In the genomic region with DNA sequence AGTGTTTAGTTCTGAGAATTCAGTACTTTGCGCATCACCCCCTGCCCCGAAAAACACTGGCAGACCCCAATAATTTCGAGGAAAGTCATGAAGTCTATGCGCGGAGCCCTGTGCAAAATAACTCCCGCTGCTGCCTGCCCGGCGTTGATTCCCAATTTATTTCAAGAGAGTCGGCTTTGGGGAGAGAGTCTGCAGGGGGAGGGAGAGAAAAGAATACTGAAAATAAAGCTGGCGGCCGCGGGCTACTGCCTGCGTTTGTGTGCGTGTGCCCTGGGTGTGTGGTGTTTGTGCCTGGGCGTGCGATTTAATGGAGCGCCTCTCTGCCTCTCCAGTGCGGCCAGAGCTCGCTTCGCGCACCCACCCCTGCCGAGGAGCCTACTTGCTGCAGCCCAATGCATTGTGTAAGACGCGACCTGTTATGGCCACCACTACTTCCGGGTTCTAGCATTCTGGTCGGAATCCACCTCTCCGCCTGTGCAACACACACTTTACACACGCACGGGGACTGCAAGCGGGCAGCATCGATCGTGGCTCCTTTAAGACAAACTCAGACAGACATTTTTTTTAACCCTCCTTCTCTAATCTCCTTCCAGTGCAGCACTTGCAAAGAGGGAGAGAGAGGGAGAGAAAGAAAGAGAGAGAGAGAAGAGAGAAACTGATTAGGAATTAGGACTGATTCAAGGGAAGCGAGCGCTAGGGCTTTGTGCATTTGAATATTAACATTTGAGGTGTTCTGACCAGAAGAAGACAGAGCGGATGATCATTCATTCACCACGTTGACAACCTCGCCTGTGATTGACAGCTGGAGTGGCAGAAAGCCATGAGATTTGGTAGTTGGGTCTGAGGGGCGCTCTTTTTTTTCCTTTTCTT, we compare ENCODE assay signal across 1 cellular context.
TF ChIP-seq lines count a peak whose summit lies in the region.

A gene (plus strand): TSS at position 447 of the 870 bp plus-strand sequence. CDS start 732 bp downstream, outside the sequence.

TF ChIP-seq in HepG2, 621 proteins besides CTCF, POLR2A, EP300 and RAD21 (continued from another document and continues in another):
- TF ChIP-seq ISL2 (CRISPR knock-in tag; IDR thresholded peaks at IDR 0.05) (peak; percentile 81; the same call in 1 of the 2 replicates), FOSL1 (CRISPR knock-in tag; IDR thresholded peaks at IDR 0.05; ENCODE audit: borderline replicate concordance) (no peak), HIVEP1 (CRISPR knock-in tag; IDR thresholded peaks at IDR 0.05) (peak; percentile 65; the same call in 1 of the 2 replicates), SSRP1 (CRISPR knock-in tag; IDR thresholded peaks at IDR 0.05) (peak; percentile 68; the same call in 1 of the 2 replicates), SYNCRIP (IDR thresholded peaks at IDR 0.05; ENCODE audit: insufficient read depth, low read depth, low read length) (no peak), ZNF776 (CRISPR knock-in tag; IDR thresholded peaks at IDR 0.05) (no peak), AGO2 (optimal IDR thresholded peaks at IDR 0.05; ENCODE audit: low read depth, low read length) (no peak), RFXAP (CRISPR knock-in tag; IDR thresholded peaks at IDR 0.05; ENCODE audit: borderline replicate concordance) (peak; percentile 88), PRMT3 (CRISPR knock-in tag; IDR thresholded peaks at IDR 0.05; ENCODE audit: borderline replicate concordance, low read depth) (peak; percentile 41; the same call in 1 of the 2 replicates), NFKBIZ (CRISPR knock-in tag; IDR thresholded peaks at IDR 0.05) (peak; percentile 75; the same call in 1 of the 2 replicates), ZNF703 (CRISPR knock-in tag; IDR thresholded peaks at IDR 0.05; ENCODE audit: borderline replicate concordance) (no peak), CHD4 (IDR thresholded peaks at IDR 0.05; ENCODE audit: borderline replicate concordance, low read length) (no peak), ZNF33A (CRISPR knock-in tag; IDR thresholded peaks at IDR 0.05; ENCODE audit: borderline replicate concordance) (no peak), ZNF180 (CRISPR knock-in tag; IDR thresholded peaks at IDR 0.05; ENCODE audit: borderline replicate concordance, low read depth) (no peak), SRY (CRISPR knock-in tag; IDR thresholded peaks at IDR 0.05) (0 out of 2 replicates have a peak, but pooled peaks have one; percentile 60), FOXP1 (IDR thresholded peaks at IDR 0.05) (no peak), FOXP1 (CRISPR knock-in tag; IDR thresholded peaks at IDR 0.05) (peak; percentile 60), ZMAT3 (CRISPR knock-in tag; conservative IDR thresholded peaks at IDR 0.05) (no peak; the same call in 1 of the 2 replicates), SALL1 (CRISPR knock-in tag; IDR thresholded peaks at IDR 0.05) (peak; percentile 96)
- TF ChIP-seq, protein P1, sequence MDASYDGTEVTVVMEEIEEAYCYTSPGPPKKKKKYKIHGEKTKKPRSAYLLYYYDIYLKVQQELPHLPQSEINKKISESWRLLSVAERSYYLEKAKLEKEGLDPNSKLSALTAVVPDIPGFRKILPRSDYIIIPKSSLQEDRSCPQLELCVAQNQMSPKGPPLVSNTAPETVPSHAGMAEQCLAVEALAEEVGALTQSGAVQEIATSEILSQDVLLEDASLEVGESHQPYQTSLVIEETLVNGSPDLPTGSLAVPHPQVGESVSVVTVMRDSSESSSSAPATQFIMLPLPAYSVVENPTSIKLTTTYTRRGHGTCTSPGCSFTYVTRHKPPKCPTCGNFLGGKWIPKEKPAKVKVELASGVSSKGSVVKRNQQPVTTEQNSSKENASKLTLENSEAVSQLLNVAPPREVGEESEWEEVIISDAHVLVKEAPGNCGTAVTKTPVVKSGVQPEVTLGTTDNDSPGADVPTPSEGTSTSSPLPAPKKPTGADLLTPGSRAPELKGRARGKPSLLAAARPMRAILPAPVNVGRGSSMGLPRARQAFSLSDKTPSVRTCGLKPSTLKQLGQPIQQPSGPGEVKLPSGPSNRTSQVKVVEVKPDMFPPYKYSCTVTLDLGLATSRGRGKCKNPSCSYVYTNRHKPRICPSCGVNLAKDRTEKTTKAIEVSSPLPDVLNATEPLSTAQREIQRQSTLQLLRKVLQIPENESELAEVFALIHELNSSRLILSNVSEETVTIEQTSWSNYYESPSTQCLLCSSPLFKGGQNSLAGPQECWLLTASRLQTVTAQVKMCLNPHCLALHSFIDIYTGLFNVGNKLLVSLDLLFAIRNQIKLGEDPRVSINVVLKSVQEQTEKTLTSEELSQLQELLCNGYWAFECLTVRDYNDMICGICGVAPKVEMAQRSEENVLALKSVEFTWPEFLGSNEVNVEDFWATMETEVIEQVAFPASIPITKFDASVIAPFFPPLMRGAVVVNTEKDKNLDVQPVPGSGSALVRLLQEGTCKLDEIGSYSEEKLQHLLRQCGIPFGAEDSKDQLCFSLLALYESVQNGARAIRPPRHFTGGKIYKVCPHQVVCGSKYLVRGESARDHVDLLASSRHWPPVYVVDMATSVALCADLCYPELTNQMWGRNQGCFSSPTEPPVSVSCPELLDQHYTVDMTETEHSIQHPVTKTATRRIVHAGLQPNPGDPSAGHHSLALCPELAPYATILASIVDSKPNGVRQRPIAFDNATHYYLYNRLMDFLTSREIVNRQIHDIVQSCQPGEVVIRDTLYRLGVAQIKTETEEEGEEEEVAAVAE (CRISPR knock-in tag; IDR thresholded peaks at IDR 0.05; ENCODE audit: borderline replicate concordance) = peak; percentile 92
- TF ChIP-seq, protein P2, sequence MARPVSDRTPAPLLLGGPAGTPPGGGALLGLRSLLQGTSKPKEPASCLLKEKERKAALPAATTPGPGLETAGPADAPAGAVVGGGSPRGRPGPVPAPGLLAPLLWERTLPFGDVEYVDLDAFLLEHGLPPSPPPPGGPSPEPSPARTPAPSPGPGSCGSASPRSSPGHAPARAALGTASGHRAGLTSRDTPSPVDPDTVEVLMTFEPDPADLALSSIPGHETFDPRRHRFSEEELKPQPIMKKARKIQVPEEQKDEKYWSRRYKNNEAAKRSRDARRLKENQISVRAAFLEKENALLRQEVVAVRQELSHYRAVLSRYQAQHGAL (CRISPR knock-in tag; IDR thresholded peaks at IDR 0.05; ENCODE audit: not compliant biosample characterization) = no peak
- TF ChIP-seq, protein P3, sequence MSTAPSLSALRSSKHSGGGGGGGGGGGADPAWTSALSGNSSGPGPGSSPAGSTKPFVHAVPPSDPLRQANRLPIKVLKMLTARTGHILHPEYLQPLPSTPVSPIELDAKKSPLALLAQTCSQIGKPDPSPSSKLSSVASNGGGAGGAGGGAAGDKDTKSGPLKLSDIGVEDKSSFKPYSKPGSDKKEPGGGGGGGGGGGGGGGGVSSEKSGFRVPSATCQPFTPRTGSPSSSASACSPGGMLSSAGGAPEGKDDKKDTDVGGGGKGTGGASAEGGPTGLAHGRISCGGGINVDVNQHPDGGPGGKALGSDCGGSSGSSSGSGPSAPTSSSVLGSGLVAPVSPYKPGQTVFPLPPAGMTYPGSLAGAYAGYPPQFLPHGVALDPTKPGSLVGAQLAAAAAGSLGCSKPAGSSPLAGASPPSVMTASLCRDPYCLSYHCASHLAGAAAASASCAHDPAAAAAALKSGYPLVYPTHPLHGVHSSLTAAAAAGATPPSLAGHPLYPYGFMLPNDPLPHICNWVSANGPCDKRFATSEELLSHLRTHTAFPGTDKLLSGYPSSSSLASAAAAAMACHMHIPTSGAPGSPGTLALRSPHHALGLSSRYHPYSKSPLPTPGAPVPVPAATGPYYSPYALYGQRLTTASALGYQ (CRISPR knock-in tag; IDR thresholded peaks at IDR 0.05) = peak; percentile 55; the same call in 1 of the 2 replicates
- TF ChIP-seq, protein P4, sequence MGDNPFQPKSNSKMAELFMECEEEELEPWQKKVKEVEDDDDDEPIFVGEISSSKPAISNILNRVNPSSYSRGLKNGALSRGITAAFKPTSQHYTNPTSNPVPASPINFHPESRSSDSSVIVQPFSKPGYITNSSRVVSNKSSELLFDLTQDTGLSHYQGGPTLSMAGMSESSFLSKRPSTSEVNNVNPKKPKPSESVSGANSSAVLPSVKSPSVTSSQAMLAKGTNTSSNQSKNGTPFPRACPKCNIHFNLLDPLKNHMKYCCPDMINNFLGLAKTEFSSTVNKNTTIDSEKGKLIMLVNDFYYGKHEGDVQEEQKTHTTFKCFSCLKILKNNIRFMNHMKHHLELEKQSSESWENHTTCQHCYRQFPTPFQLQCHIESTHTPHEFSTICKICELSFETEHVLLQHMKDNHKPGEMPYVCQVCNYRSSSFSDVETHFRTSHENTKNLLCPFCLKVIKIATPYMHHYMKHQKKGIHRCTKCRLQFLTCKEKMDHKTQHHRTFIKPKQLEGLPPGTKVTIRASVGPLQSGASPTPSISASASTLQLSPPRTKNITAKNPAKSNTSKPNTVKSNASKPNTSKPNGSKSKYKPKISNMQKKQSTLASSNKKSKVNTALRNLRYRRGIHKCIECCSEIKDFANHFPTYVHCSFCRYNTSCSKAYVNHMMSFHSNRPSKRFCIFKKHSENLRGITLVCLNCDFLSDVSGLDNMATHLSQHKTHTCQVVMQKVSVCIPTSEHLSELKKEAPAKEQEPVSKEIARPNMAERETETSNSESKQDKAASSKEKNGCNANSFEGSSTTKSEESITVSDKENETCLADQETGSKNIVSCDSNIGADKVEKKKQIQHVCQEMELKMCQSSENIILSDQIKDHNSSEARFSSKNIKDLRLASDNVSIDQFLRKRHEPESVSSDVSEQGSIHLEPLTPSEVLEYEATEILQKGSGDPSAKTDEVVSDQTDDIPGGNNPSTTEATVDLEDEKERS (CRISPR knock-in tag; IDR thresholded peaks at IDR 0.05) = 0 out of 2 replicates have a peak, but pooled peaks have one; percentile 20
- TF ChIP-seq, protein P5, sequence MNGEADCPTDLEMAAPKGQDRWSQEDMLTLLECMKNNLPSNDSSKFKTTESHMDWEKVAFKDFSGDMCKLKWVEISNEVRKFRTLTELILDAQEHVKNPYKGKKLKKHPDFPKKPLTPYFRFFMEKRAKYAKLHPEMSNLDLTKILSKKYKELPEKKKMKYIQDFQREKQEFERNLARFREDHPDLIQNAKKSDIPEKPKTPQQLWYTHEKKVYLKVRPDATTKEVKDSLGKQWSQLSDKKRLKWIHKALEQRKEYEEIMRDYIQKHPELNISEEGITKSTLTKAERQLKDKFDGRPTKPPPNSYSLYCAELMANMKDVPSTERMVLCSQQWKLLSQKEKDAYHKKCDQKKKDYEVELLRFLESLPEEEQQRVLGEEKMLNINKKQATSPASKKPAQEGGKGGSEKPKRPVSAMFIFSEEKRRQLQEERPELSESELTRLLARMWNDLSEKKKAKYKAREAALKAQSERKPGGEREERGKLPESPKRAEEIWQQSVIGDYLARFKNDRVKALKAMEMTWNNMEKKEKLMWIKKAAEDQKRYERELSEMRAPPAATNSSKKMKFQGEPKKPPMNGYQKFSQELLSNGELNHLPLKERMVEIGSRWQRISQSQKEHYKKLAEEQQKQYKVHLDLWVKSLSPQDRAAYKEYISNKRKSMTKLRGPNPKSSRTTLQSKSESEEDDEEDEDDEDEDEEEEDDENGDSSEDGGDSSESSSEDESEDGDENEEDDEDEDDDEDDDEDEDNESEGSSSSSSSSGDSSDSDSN (CRISPR knock-in tag; IDR thresholded peaks at IDR 0.05) = peak; percentile 89
- TF ChIP-seq, protein P6, sequence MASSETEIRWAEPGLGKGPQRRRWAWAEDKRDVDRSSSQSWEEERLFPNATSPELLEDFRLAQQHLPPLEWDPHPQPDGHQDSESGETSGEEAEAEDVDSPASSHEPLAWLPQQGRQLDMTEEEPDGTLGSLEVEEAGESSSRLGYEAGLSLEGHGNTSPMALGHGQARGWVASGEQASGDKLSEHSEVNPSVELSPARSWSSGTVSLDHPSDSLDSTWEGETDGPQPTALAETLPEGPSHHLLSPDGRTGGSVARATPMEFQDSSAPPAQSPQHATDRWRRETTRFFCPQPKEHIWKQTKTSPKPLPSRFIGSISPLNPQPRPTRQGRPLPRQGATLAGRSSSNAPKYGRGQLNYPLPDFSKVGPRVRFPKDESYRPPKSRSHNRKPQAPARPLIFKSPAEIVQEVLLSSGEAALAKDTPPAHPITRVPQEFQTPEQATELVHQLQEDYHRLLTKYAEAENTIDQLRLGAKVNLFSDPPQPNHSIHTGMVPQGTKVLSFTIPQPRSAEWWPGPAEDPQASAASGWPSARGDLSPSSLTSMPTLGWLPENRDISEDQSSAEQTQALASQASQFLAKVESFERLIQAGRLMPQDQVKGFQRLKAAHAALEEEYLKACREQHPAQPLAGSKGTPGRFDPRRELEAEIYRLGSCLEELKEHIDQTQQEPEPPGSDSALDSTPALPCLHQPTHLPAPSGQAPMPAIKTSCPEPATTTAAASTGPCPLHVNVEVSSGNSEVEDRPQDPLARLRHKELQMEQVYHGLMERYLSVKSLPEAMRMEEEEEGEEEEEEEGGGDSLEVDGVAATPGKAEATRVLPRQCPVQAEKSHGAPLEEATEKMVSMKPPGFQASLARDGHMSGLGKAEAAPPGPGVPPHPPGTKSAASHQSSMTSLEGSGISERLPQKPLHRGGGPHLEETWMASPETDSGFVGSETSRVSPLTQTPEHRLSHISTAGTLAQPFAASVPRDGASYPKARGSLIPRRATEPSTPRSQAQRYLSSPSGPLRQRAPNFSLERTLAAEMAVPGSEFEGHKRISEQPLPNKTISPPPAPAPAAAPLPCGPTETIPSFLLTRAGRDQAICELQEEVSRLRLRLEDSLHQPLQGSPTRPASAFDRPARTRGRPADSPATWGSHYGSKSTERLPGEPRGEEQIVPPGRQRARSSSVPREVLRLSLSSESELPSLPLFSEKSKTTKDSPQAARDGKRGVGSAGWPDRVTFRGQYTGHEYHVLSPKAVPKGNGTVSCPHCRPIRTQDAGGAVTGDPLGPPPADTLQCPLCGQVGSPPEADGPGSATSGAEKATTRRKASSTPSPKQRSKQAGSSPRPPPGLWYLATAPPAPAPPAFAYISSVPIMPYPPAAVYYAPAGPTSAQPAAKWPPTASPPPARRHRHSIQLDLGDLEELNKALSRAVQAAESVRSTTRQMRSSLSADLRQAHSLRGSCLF (CRISPR knock-in tag; IDR thresholded peaks at IDR 0.05; ENCODE audit: borderline replicate concordance) = no peak
- TF ChIP-seq, protein P7, sequence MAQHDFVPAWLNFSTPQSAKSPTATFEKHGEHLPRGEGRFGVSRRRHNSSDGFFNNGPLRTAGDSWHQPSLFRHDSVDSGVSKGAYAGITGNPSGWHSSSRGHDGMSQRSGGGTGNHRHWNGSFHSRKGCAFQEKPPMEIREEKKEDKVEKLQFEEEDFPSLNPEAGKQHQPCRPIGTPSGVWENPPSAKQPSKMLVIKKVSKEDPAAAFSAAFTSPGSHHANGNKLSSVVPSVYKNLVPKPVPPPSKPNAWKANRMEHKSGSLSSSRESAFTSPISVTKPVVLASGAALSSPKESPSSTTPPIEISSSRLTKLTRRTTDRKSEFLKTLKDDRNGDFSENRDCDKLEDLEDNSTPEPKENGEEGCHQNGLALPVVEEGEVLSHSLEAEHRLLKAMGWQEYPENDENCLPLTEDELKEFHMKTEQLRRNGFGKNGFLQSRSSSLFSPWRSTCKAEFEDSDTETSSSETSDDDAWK (CRISPR knock-in tag; IDR thresholded peaks at IDR 0.05) = no peak
- TF ChIP-seq, protein P8, sequence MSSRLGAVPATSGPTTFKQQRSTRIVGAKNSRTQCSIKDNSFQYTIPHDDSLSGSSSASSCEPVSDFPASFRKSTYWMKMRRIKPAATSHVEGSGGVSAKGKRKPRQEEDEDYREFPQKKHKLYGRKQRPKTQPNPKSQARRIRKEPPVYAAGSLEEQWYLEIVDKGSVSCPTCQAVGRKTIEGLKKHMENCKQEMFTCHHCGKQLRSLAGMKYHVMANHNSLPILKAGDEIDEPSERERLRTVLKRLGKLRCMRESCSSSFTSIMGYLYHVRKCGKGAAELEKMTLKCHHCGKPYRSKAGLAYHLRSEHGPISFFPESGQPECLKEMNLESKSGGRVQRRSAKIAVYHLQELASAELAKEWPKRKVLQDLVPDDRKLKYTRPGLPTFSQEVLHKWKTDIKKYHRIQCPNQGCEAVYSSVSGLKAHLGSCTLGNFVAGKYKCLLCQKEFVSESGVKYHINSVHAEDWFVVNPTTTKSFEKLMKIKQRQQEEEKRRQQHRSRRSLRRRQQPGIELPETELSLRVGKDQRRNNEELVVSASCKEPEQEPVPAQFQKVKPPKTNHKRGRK (CRISPR knock-in tag; IDR thresholded peaks at IDR 0.05) = peak; percentile 89; the same call in 1 of the 2 replicates
